1 cellular context compared by ENCODE assay signal in genomic region chr2:151808258-151809072, GRCh38.
TF ChIP-seq lines count a peak whose summit lies in the region.

No MANE protein-coding gene starts in this region.

TF ChIP-seq in HCT116, 20 proteins besides CTCF, POLR2A, EP300 and RAD21 (continued from another document):
- TF ChIP-seq REST (IDR thresholded peaks at IDR 0.05; ENCODE audit: low read depth) (no peak), SIN3A (IDR thresholded peaks at IDR 0.05; ENCODE audit: low read depth) (no peak), EGR1 (IDR thresholded peaks at IDR 0.05; ENCODE audit: low read depth) (no peak), MAX (IDR thresholded peaks at IDR 0.05) (no peak), SRF (IDR thresholded peaks at IDR 0.05; ENCODE audit: low read depth) (no peak)
